ENCODE assay signal across 5 cellular contexts in genomic region chr3:165613019-165613418, GRCh38.
"Had no signal": no experiment of that assay in that cellular context is flagged by ENCODE, and none has a peak within 500 bp of the region (broad histone marks: within the 10 kb centered on the region; RNA-seq: fewer than 3 reads in every experiment).

No MANE protein-coding gene starts in this region.

- H3K4me3 ChIP-seq: GM23338 had no signal

- DNase-seq: H9, HCEC 1CT had no signal

- ATAC-seq: GM23338, HepG2 had no signal

- H3K27ac ChIP-seq: HL-60 had no signal
